ENCODE assay signal across 21 cellular contexts in genomic region chr4:151728679-151729078, GRCh38.
"Had no signal": no experiment of that assay in that cellular context is flagged by ENCODE, and none has a peak within 500 bp of the region (broad histone marks: within the 10 kb centered on the region; RNA-seq: fewer than 3 reads in every experiment).

No MANE protein-coding gene starts in this region.

- ATAC-seq: K562, Panc1, PC-3, Right ventricle myocardium inferior, SK-N-SH treated with all-trans-retinoic acid at 6 μM for 48 hours had no signal

- H3K4me1 ChIP-seq: SJCRH30 had no signal

- H3K27me3 Mint-ChIP-seq: IgD-negative memory B cell had no signal

- H3K27me3 ChIP-seq: SJCRH30 had no signal

- H3K27ac ChIP-seq: HL-60, SJCRH30 had no signal

- H3K9me3 ChIP-seq: SJCRH30 had no signal

- DNase-seq: MV-4-11, NCI-H1048, NCI-H1105, NCI-H1417, NCI-H1436 treated with DMSO at 0.1 percent for 48 hours, NCI-H1694, NCI-H187 treated with DMSO at 0.1 percent for 48 hours, NCI-H2029 treated with DMSO at 0.1 percent for 48 hours, NCI-H2227 treated with DMSO at 0.1 percent for 48 hours, NCI-H524, NCI-H526 treated with DMSO at 0.1 percent for 48 hours, NCI-H748 treated with DMSO at 0.1 percent for 48 hours, PC-3, SHP77 treated with DMSO at 0.1 percent for 48 hours, SJCRH30 had no signal

- H3K4me3 ChIP-seq: K562, SJCRH30 had no signal

- H3K4me3 Mint-ChIP-seq: IgD-negative memory B cell had no signal

- H3K27ac Mint-ChIP-seq: IgD-negative memory B cell had no signal

- H3K36me3 ChIP-seq: SJCRH30 had no signal

- H3K9me3 Mint-ChIP-seq: IgD-negative memory B cell had no signal
